ENCODE assay signal across 2 cellular contexts in the genomic region with DNA sequence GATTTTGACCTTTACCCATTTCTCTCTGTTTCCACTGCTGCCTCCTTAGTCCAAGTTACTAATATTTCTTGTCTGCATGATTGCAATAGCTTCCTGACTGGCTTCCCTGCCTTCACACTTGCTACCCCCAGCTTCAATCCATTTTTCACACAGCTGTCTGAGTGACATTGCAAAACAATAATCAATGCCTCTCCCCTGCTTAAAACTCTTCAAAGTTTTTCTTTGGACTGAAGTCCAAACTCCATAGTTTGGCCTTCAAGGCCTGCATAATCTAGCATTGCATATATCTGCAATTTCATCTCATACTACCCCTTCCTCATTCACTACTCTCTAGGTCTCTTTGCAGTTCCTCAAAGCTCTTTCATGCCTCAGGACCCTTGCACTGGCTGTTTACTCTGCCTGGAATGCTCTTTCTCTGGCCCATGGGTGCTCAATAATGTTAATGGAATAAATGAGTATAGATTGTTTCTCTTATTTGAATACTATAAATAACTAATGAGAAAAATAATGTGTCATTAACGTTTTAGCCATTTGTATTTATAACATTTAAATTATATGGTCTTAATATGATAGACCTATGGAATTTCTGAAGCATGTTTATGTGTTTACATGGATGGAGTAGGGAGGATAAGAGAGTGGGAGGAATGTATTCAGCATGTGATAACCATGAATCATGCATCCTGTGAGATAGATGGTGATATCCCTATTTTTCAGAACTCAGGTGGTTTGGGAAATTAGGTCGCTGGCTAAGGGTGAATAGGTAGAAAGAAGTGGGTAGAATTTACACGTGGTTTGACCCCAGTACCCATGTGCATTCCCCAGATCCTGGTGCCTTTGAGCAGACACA.
A peak's percentile ranks its signal among the peaks of the same experiment; 100 is the strongest.
TF ChIP-seq lines count a peak whose summit lies in the region.

No MANE protein-coding gene starts in this region.

TF ChIP-seq in IMR-90, 13 proteins besides CTCF, POLR2A, EP300 and RAD21:
- TF ChIP-seq RCOR1 (IDR thresholded peaks at IDR 0.05; ENCODE audit: insufficient replicate concordance, low read length), result no peak
- TF ChIP-seq, protein P1, sequence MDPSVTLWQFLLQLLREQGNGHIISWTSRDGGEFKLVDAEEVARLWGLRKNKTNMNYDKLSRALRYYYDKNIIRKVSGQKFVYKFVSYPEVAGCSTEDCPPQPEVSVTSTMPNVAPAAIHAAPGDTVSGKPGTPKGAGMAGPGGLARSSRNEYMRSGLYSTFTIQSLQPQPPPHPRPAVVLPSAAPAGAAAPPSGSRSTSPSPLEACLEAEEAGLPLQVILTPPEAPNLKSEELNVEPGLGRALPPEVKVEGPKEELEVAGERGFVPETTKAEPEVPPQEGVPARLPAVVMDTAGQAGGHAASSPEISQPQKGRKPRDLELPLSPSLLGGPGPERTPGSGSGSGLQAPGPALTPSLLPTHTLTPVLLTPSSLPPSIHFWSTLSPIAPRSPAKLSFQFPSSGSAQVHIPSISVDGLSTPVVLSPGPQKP (IDR thresholded peaks at IDR 0.05; ENCODE audit: borderline replicate concordance, low read depth, low read length), result no peak
- TF ChIP-seq CHD1 (IDR thresholded peaks at IDR 0.05; ENCODE audit: low read depth, low read length), result no peak
- no peak for TF ChIP-seq NFE2L2 (IDR thresholded peaks at IDR 0.05; ENCODE audit: low read depth, low read length)
- no peak for TF ChIP-seq FOS (IDR thresholded peaks at IDR 0.05; ENCODE audit: low read depth, low read length)
- no peak for TF ChIP-seq RFX5 (IDR thresholded peaks at IDR 0.05; ENCODE audit: low read depth, low read length)
- no peak for TF ChIP-seq BHLHE40 (IDR thresholded peaks at IDR 0.05; ENCODE audit: low read depth, low read length)

TF ChIP-seq in K562, 482 proteins besides CTCF, POLR2A, EP300 and RAD21:
- TF ChIP-seq RBM25 (IDR thresholded peaks at IDR 0.05; ENCODE audit: low read depth, low read length, severe bottlenecking), result peak; percentile 24
- TF ChIP-seq SIN3B (IDR thresholded peaks at IDR 0.05; ENCODE audit: low read depth), result no peak
TF ChIP-seq in K562: peak in this region for 1.
